8 cellular contexts compared by ENCODE assay signal in the genomic region with DNA sequence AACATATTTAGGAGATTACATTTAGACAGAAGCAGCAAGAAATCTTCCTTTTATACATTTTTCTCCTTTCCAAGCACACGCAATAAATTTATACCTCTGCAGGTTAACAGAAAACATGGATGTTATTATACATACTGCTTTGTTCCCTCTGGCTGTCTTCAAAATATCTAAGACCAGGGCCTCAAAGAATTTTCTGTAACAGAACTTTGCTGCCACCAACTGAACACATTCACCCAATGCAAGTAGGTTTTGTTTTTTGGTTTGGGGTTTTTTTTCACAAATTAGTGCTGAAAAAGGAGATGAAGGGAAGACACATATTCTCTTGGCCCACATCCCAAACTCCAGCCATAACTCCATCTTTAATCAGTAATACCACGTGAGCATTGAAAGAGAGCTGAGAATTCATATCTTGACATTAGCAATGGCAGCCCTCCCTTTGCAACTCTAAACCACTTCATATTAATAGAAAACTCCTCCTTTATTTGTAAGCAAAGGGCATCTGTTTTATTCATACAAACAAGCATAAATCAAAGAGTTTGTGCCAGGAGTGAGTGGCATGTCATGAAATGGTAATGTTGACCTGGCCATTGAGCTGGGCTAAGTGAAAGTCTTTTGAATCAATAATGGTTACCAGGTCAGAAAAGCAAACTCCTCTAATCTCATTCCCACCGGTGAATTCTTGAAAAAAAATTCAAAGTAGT.
DNase-seq lines count a peak whose midpoint lies in the region; ATAC-seq and TF ChIP-seq lines count a peak whose summit lies in the region.

No MANE protein-coding gene starts in this region.

- in situ Hi-C loops in brain microvascular endothelial cell (cut with HindIII; ENCODE audit: low pct_ligation_motif_present, low sequenced_read_pairs): no loop called here

- TF ChIP-seq CTCF in brain microvascular endothelial cell (IDR thresholded peaks at IDR 0.05; ENCODE audit: low read depth, low read length, missing control alignments) (peak; percentile 51), nephron progenitor cell (IDR thresholded peaks at IDR 0.05) (peak; percentile 43), esophagus squamous epithelium (IDR thresholded peaks at IDR 0.05) (no peak), body of pancreas (IDR thresholded peaks at IDR 0.05) (peak in 2 of 7 experiments; percentile 15 to 25)

- intact Hi-C loops in esophagus squamous epithelium (cut with DNase I): no loop called here
- intact Hi-C loops in body of pancreas (cut with DNase I): no loop called here
- intact Hi-C loops in aorta (cut with DNase I): no loop called here

- H3K4me3 Mint-ChIP-seq in nephron progenitor cell: no peak overlapping the region

- no peaks in the 10 kb centered on the region for H3K9me3 Mint-ChIP-seq in nephron progenitor cell

- no peak overlapping the region for H3K27ac ChIP-seq in brain microvascular endothelial cell
- no peak overlapping the region for H3K27ac ChIP-seq in esophagus squamous epithelium
- no peak overlapping the region for H3K27ac ChIP-seq in body of pancreas
- H3K27ac ChIP-seq in aorta (ENCODE audit: low read depth in 1 of 2, low read length in 2 of 2): no peak overlapping the region

- H3K27me3 Mint-ChIP-seq in nephron progenitor cell (ENCODE audit: low read depth, poor library complexity): peaks cover 3% of the 10 kb centered on the region

- H3K4me1 ChIP-seq in esophagus squamous epithelium (no peaks in the 10 kb centered on the region), body of pancreas (peaks cover 7% of the 10 kb centered on the region), aorta (ENCODE audit: control insufficient read depth in 1 of 2, insufficient read depth in 2 of 2, low read length in 2 of 2) (no peaks in the 10 kb centered on the region)

- peak; percentile 16 for DNase-seq in H7
- DNase-seq in NCI-H2107 treated with DMSO at 0.1 percent for 48 hours (lab: John Stamatoyannopoulos, UW; ENCODE audit: unreplicated experiment): peak; percentile 90
- no peak for DNase-seq in brain microvascular endothelial cell
- DNase-seq in nephron progenitor cell: no peak
- no peak for DNase-seq in stimulated activated naive CD4-positive, alpha-beta T cell treated with Interleukin-2 at 50 U/mL for 16 hours (lab: John Stamatoyannopoulos, UW)
- no peak for DNase-seq in esophagus squamous epithelium (lab: John Stamatoyannopoulos, UW)
- DNase-seq in body of pancreas: no peak
- no peak for DNase-seq in aorta

- H3K4me1 Mint-ChIP-seq in nephron progenitor cell: no peaks in the 10 kb centered on the region

- 24 to 39% methylated on average over 3 of the region's 3 CpGs for WGBS in esophagus squamous epithelium, 2 donors
- WGBS in body of pancreas, 2 donors: 24 to 27% methylated on average over 3 of the region's 3 CpGs
- 20 to 30% methylated on average over 3 of the region's 3 CpGs for WGBS in aorta, 2 donors

- H3K27me3 ChIP-seq in H7 (ENCODE audit: control insufficient read depth, insufficient read depth, low read length) (no peaks in the 10 kb centered on the region), brain microvascular endothelial cell (replicated peaks) (no peaks in the 10 kb centered on the region), esophagus squamous epithelium (no peaks in the 10 kb centered on the region), body of pancreas (no peaks in the 10 kb centered on the region), aorta (ENCODE audit: control insufficient read depth in 1 of 2, insufficient read depth in 2 of 2, low read length in 1 of 2) (no peaks in the 10 kb centered on the region)

- H3K27ac Mint-ChIP-seq in nephron progenitor cell: no peak overlapping the region

- no peak for ATAC-seq in body of pancreas
- no peak for ATAC-seq in aorta (ENCODE audit: low FRiP score)

- no peaks in the 10 kb centered on the region for H3K9me3 ChIP-seq in esophagus squamous epithelium
- no peaks in the 10 kb centered on the region for H3K9me3 ChIP-seq in body of pancreas
- no peaks in the 10 kb centered on the region for H3K9me3 ChIP-seq in aorta (ENCODE audit: control insufficient read depth, low read length)

- TF ChIP-seq POLR2A in esophagus squamous epithelium (IDR thresholded peaks at IDR 0.05) (no peak), body of pancreas (IDR thresholded peaks at IDR 0.05) (no peak)

- H3K36me3 Mint-ChIP-seq in nephron progenitor cell (ENCODE audit: low read depth): no peaks in the 10 kb centered on the region

- no peak overlapping the region for H3K4me3 ChIP-seq in H7 (ENCODE audit: insufficient read depth, low read depth, low read length)
- H3K4me3 ChIP-seq in brain microvascular endothelial cell (ENCODE audit: low read depth, low read length): no peak overlapping the region
- no peak overlapping the region for H3K4me3 ChIP-seq in esophagus squamous epithelium
- no peak overlapping the region for H3K4me3 ChIP-seq in body of pancreas
- no peak overlapping the region for H3K4me3 ChIP-seq in aorta (ENCODE audit: low read length in 2 of 2)

- H3K36me3 ChIP-seq in H7 (replicated peaks; ENCODE audit: control insufficient read depth, insufficient read depth, low read length): no peaks in the 10 kb centered on the region
- H3K36me3 ChIP-seq in brain microvascular endothelial cell (replicated peaks): no peaks in the 10 kb centered on the region
- no peaks in the 10 kb centered on the region for H3K36me3 ChIP-seq in esophagus squamous epithelium
- no peaks in the 10 kb centered on the region for H3K36me3 ChIP-seq in body of pancreas (replicated peaks in 1 of 2; ENCODE audit: insufficient read depth in 1 of 2, low read depth in 2 of 2)
- H3K36me3 ChIP-seq in aorta (ENCODE audit: control insufficient read depth in 1 of 2, insufficient read depth in 2 of 2, low read length in 1 of 2): no peaks in the 10 kb centered on the region

Comparison
In these comparisons a context has a peak if more than half of its experiments do, and no peak if none do; other contexts are left out.
1. DNase-seq: peak in H7 (single experiment) and NCI-H2107 treated with DMSO at 0.1 percent for 48 hours (single experiment); none in brain microvascular endothelial cell (single experiment), nephron progenitor cell (single experiment), stimulated activated naive CD4-positive, alpha-beta T cell treated with Interleukin-2 at 50 U/mL for 16 hours (single experiment), esophagus squamous epithelium (single experiment), body of pancreas (0 of 4) and aorta (0 of 2).
2. CTCF ChIP-seq: peak in brain microvascular endothelial cell (single experiment) and nephron progenitor cell (single experiment); none in esophagus squamous epithelium (0 of 6).